ENCODE assay signal across 16 cellular contexts in the genomic region with DNA sequence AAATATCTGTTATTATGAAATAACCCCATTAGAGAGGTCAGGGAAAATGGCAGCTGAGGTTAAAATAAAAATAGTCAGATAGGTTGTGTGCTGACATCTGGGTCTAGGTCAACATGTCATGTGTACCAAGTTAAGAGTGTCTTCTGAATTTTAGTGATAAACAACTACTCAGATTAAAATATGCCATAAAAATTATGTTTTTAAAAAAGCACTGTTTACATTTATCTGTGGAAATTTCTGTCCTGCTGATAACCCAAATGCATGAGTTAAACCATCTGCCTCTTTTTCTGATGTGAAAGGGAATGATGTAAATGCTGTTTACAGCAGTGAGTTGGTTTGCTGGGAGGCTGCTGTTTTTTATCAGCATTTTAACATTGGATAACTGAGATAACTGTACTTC.
"Had no signal": no experiment of that assay in that cellular context is flagged by ENCODE, and none has a peak within 500 bp of the region (broad histone marks: within the 10 kb centered on the region; RNA-seq: fewer than 3 reads in every experiment).

No MANE protein-coding gene starts in this region.

- H3K9me3 ChIP-seq: thoracic aorta had no signal

- H3K4me3 ChIP-seq: lung, thoracic aorta had no signal

- H3K27ac ChIP-seq: brain microvascular endothelial cell, thoracic aorta had no signal

- H3K36me3 ChIP-seq: brain microvascular endothelial cell, thoracic aorta had no signal

- DNase-seq: activated CD4-positive, alpha-beta T cell treated with anti-CD3 and anti-CD28 coated beads, Interleukin-2, amount 10 ng/mL, durations not matched to agents 24 days and 14 days; activated CD8-positive, alpha-beta T cell treated with anti-CD3 and anti-CD28 coated beads for 36 hours; activated naive CD4-positive, alpha-beta T cell treated with Interleukin-2 at 50 U/mL for 16 hours; activated naive CD8-positive, alpha-beta T cell treated with anti-CD3 and anti-CD28 coated beads, Interleukin-2, amount 10 ng/mL, durations not matched to agents 7 days and 5 days; activated T-cell treated with anti-CD3 and anti-CD28 coated beads, Interleukin-2, amount 50 U/mL, for 1 hour; anterior cingulate cortex; brain microvascular endothelial cell; cortex of kidney; foreskin melanocyte; midbrain; occipital lobe; stimulated activated CD4-positive, alpha-beta T cell treated with anti-CD3 and anti-CD28 coated beads, Interleukin-4, amount 100 ng/mL, for 4 hours; T1000 had no signal

- H3K27me3 ChIP-seq: brain microvascular endothelial cell had no signal

- ATAC-seq: activated CD8-positive, alpha-beta T cell treated with anti-CD3 and anti-CD28 coated beads for 36 hours; stimulated activated memory B cell treated with anti-CD40 and anti-IgM and Interleukin-4, amounts not matched to agents 10 μg/mL and 1 μg/mL and 100 μg/mL, for 72 hours had no signal
